Comparison of ENCODE assay signal across 12 cellular contexts in the genomic region with DNA sequence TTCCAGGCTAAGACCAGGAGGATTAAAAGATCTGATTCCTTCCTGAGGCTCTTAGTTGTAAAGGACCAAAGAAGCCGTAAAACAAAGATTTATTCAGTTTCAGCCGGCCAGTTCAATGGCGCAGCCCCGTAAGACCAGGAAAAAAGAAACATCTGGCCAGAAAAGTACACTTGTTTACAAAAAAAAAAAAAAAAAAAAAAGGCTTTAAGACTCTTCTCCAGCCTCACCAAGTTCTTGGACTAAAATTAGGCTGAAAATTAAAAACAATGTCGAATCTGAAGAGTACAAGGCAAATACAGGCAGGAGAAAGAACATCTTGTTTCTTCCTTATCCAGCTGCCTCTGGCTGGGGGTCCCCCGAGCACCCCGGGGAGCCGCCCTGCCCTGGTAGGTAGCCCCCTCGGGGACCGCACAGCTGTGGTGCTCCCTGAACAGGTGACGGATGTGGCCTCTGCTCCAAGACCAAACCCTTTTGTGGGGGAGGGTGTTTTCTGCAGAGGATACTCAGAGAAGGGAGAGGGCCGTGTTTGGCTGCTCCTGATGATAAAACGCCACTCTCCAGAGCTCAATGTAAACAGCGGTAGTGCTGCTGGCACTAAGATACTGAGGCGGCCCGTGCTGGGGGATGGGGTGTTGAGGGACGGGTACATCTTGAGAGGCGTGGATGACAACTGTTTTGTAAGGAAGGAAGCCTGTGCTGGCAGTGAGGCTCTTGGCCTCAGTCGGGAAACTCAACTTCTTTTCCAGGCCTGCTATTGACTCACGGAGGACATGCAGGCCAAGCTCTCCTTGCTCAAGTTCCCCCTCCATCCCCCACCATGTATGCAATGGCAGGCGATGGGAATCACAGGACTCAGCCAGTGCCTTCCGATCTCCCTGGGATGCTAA.
DNase-seq lines count a peak whose midpoint lies in the region; ATAC-seq lines count a peak whose summit lies in the region.
"Had no signal": no experiment of that assay in that cellular context is flagged by ENCODE, and none has a peak within 500 bp of the region (broad histone marks: within the 10 kb centered on the region; RNA-seq: fewer than 3 reads in every experiment).

No MANE protein-coding gene starts in this region.

- H3K36me3 ChIP-seq in SJCRH30 (no peaks in the 10 kb centered on the region), rectal smooth muscle tissue (ENCODE audit: control insufficient read depth, insufficient read depth, low read length) (no peaks in the 10 kb centered on the region)

- H3K9ac ChIP-seq in rectal smooth muscle tissue (ENCODE audit: low read length): no peak overlapping the region

- H3K4me1 ChIP-seq in SJCRH30 (peaks cover 49% of the 10 kb centered on the region), rectal smooth muscle tissue (ENCODE audit: control insufficient read depth, insufficient read depth, low read length) (peaks cover 58% of the 10 kb centered on the region)

- H3K4me3 ChIP-seq in SJCRH30 (no peak overlapping the region), rectal smooth muscle tissue (ENCODE audit: low read length) (peak overlapping the region; percentile 17)

- no peak for ATAC-seq in GM21723 (IDR thresholded peaks at IDR 0.05; ENCODE audit: unreplicated experiment)
- ATAC-seq: WTC11 had no signal

- peak; percentile 82 for DNase-seq in DMS79 treated with DMSO at 0.1 percent for 48 hours (lab: John Stamatoyannopoulos, UW)
- peak; percentile 77 to 87 for DNase-seq in SJCRH30
- DNase-seq in iPS-NIHi7 (ENCODE audit: extremely low spot score): peak; percentile 19
- DNase-seq in activated CD4-positive, CD25-positive, alpha-beta regulatory T cell (lab: John Stamatoyannopoulos, UW): no peak
- no peak for DNase-seq in activated T-cell treated with anti-CD3 and anti-CD28 coated beads for 4 hours
- no peak for DNase-seq in EL
- DNase-seq: effector memory CD8-positive, alpha-beta T cell; immature natural killer cell; stimulated activated CD8-positive, alpha-beta memory T cell treated with anti-CD3 and anti-CD28 coated beads, Interleukin-4, amount 100 ng/mL, for 48 hours had no signal

- no peaks in the 10 kb centered on the region for H3K9me3 ChIP-seq in SJCRH30 (replicated peaks)

- H3K27ac ChIP-seq in SJCRH30: peak overlapping the region; percentile 57
- peak overlapping the region; percentile 95 for H3K27ac ChIP-seq in rectal smooth muscle tissue (ENCODE audit: low read depth, low read length)

- no peaks in the 10 kb centered on the region for H3K27me3 ChIP-seq in SJCRH30
- H3K27me3 ChIP-seq in rectal smooth muscle tissue (ENCODE audit: control insufficient read depth, insufficient read depth, low read length): no peaks in the 10 kb centered on the region

Comparison
In these comparisons a context has a peak if more than half of its experiments do, and no peak if none do; other contexts are left out.
1. DNase-seq: peak in DMS79 treated with DMSO at 0.1 percent for 48 hours (single experiment), SJCRH30 (2 of 2) and iPS-NIHi7 (single experiment); none in activated CD4-positive, CD25-positive, alpha-beta regulatory T cell (0 of 4), activated T-cell treated with anti-CD3 and anti-CD28 coated beads for 4 hours (single experiment) and EL (single experiment).